In genomic region chr16:49664221-49665215, GRCh38 we compare ENCODE assay signal across 17 cellular contexts.
DNase-seq lines count a peak whose midpoint lies in the region; ATAC-seq, FAIRE-seq and TF ChIP-seq lines count a peak whose summit lies in the region.
"Had no signal": no experiment of that assay in that cellular context is flagged by ENCODE, and none has a peak within 500 bp of the region (broad histone marks: within the 10 kb centered on the region; RNA-seq: fewer than 3 reads in every experiment).

No MANE protein-coding gene starts in this region.

- H3K4me1 ChIP-seq in body of pancreas = no peaks in the 10 kb centered on the region
- no peaks in the 10 kb centered on the region for H3K4me1 ChIP-seq in kidney (ENCODE audit: control insufficient read depth in 1 of 2, insufficient read depth in 1 of 2, low read depth in 1 of 2, low read length in 2 of 2)
- H3K4me1 ChIP-seq in effector memory CD4-positive, alpha-beta T cell (ENCODE audit: control insufficient read depth, insufficient read depth, low read length, poor library complexity, severe bottlenecking) = no peaks in the 10 kb centered on the region
- H3K4me1 ChIP-seq: A549, right lobe of liver had no signal

- H3K27ac ChIP-seq in body of pancreas (peak overlapping the region in 1 of 4 donors; percentile 34), kidney (ENCODE audit: low read depth in 2 of 2, low read length in 2 of 2) (no peak overlapping the region)
- H3K27ac ChIP-seq in effector memory CD4-positive, alpha-beta T cell (ENCODE audit: insufficient read depth, low read length, poor library complexity, severe bottlenecking) = no peak overlapping the region
- H3K27ac ChIP-seq: A549, right lobe of liver had no signal

- H3K36me3 ChIP-seq in body of pancreas (replicated peaks in 1 of 2; ENCODE audit: insufficient read depth in 1 of 2, low read depth in 2 of 2) (no peaks in the 10 kb centered on the region), kidney (ENCODE audit: control insufficient read depth in 1 of 2, insufficient read depth in 2 of 2, low read length in 2 of 2) (no peaks in the 10 kb centered on the region)
- H3K36me3 ChIP-seq in effector memory CD4-positive, alpha-beta T cell (ENCODE audit: control insufficient read depth, insufficient read depth, low read length) = no peaks in the 10 kb centered on the region
- H3K36me3 ChIP-seq: right lobe of liver had no signal

- no peaks in the 10 kb centered on the region for H3K36me3 Mint-ChIP-seq in activated CD8-positive, alpha-beta memory T cell treated with anti-CD3 and anti-CD28 coated beads, Interleukin-2, amount 10 ng/mL, durations not matched to agents 7 days and 5 days
- H3K36me3 Mint-ChIP-seq: brain, memory B cell had no signal

- H3K27me3 Mint-ChIP-seq in activated CD8-positive, alpha-beta memory T cell treated with anti-CD3 and anti-CD28 coated beads, Interleukin-2, amount 10 ng/mL, durations not matched to agents 7 days and 5 days = no peaks in the 10 kb centered on the region
- H3K27me3 Mint-ChIP-seq: memory B cell had no signal

- no peak overlapping the region for H3K9ac ChIP-seq in kidney (ENCODE audit: low read length in 2 of 2)

- H3K4me1 Mint-ChIP-seq in activated CD8-positive, alpha-beta memory T cell treated with anti-CD3 and anti-CD28 coated beads, Interleukin-2, amount 10 ng/mL, durations not matched to agents 7 days and 5 days = no peaks in the 10 kb centered on the region
- H3K4me1 Mint-ChIP-seq: memory B cell had no signal

- H3K27ac Mint-ChIP-seq in activated CD8-positive, alpha-beta memory T cell treated with anti-CD3 and anti-CD28 coated beads, Interleukin-2, amount 10 ng/mL, durations not matched to agents 7 days and 5 days = no peak overlapping the region
- H3K27ac Mint-ChIP-seq: memory B cell; T-helper 2 cell treated with Interferon-gamma antibody and Interleukin-4, amounts not matched to agents 5 μg/mL and 100 μg/mL, for 36 hours had no signal

- H3K9me3 Mint-ChIP-seq in activated CD8-positive, alpha-beta memory T cell treated with anti-CD3 and anti-CD28 coated beads, Interleukin-2, amount 10 ng/mL, durations not matched to agents 7 days and 5 days (ENCODE audit: low read depth) = no peaks in the 10 kb centered on the region
- H3K9me3 Mint-ChIP-seq: memory B cell; T-helper 2 cell treated with Interferon-gamma antibody and Interleukin-4, amounts not matched to agents 5 μg/mL and 100 μg/mL, for 36 hours had no signal

- no peaks in the 10 kb centered on the region for H3K27me3 ChIP-seq in body of pancreas
- no peaks in the 10 kb centered on the region for H3K27me3 ChIP-seq in effector memory CD4-positive, alpha-beta T cell (replicated peaks; ENCODE audit: control insufficient read depth, insufficient read depth, low read length, poor library complexity, severe bottlenecking)
- H3K27me3 ChIP-seq: right lobe of liver had no signal

- TF ChIP-seq CTCF in body of pancreas (IDR thresholded peaks at IDR 0.05) = no peak
- TF ChIP-seq CTCF in kidney (IDR thresholded peaks at IDR 0.05; ENCODE audit: borderline replicate concordance, extremely low read depth, insufficient read depth) = no peak

- no peak for TF ChIP-seq POLR2A in body of pancreas (IDR thresholded peaks at IDR 0.05)

- intact Hi-C loops in body of pancreas (cut with DNase I) (no loop called here), kidney (cut with DNase I) (no loop called here), posterior vena cava (cut with DNase I) (loop anchor here in 1 of 2 donors (1.0 kb wide), 1 partner anchor 34 kb away; no protein-coding TSS in a partner anchor)

- CTCF ChIA-PET in activated CD8-positive, alpha-beta memory T cell treated with anti-CD3 and anti-CD28 coated beads, Interleukin-2, amount 10 ng/mL, durations not matched to agents 7 days and 5 days (lab: Charles Lee) = no interaction called here

- no peak overlapping the region for H3K4me3 Mint-ChIP-seq in activated CD8-positive, alpha-beta memory T cell treated with anti-CD3 and anti-CD28 coated beads, Interleukin-2, amount 10 ng/mL, durations not matched to agents 7 days and 5 days
- H3K4me3 Mint-ChIP-seq: memory B cell; T-helper 2 cell treated with Interferon-gamma antibody and Interleukin-4, amounts not matched to agents 5 μg/mL and 100 μg/mL, for 36 hours had no signal

- 72 to 83% methylated on average over 25 to 37 of the region's 37 CpGs for whole genome bisulfite sequencing in body of pancreas, 2 donors

- DNase-seq in AG08395 (ENCODE audit: low spot score) = peak; percentile 25
- DNase-seq in body of pancreas = peak in 3 of 4 donors; percentile 18 to 41 (median 25)
- peak; percentile 82 for DNase-seq in kidney
- DNase-seq in retina = peak; percentile 57
- no peak for DNase-seq in posterior vena cava (ENCODE audit: low spot score)
- DNase-seq in AG08396 (ENCODE audit: low spot score) = no peak
- DNase-seq in activated CD8-positive, alpha-beta memory T cell treated with anti-CD3 and anti-CD28 coated beads, Interleukin-2, amount 10 ng/mL, durations not matched to agents 7 days and 5 days = no peak
- DNase-seq in effector memory CD4-positive, alpha-beta T cell = no peak
- DNase-seq: activated CD4-positive, alpha-beta T cell treated with anti-CD3 and anti-CD28 coated beads, Interleukin-2, amount 50 U/mL, for 1 hour; Calu3; KG1; NCI-H510A; right lobe of liver had no signal

- FAIRE-seq in kidney (lab: Jason Lieb, UNC) = no peak
- FAIRE-seq: A549 had no signal

- H3K4me3 ChIP-seq in body of pancreas = no peak overlapping the region
- no peak overlapping the region for H3K4me3 ChIP-seq in kidney (ENCODE audit: low read length in 2 of 2)
- H3K4me3 ChIP-seq in effector memory CD4-positive, alpha-beta T cell (ENCODE audit: insufficient read depth, low read depth, low read length, poor library complexity, severe bottlenecking) = no peak overlapping the region
- H3K4me3 ChIP-seq: A549, right lobe of liver had no signal

- no peaks in the 10 kb centered on the region for H3K9me3 ChIP-seq in body of pancreas
- no peaks in the 10 kb centered on the region for H3K9me3 ChIP-seq in kidney (ENCODE audit: control insufficient read depth in 1 of 2, low read length in 2 of 2)
- no peaks in the 10 kb centered on the region for H3K9me3 ChIP-seq in effector memory CD4-positive, alpha-beta T cell (ENCODE audit: control insufficient read depth, low read length)
- H3K9me3 ChIP-seq: A549, right lobe of liver had no signal

- peak; percentile 54 for ATAC-seq in body of pancreas
- no peak for ATAC-seq in activated CD8-positive, alpha-beta memory T cell treated with anti-CD3 and anti-CD28 coated beads, Interleukin-2, amount 10 ng/mL, durations not matched to agents 7 days and 5 days
- ATAC-seq: right lobe of liver had no signal

Comparison
In these comparisons a context has a peak if more than half of its experiments do, and no peak if none do; other contexts are left out.
1. DNase-seq: peak in AG08395 (single experiment), body of pancreas (3 of 4), kidney (single experiment) and retina (single experiment); none in posterior vena cava (single experiment), AG08396 (single experiment), activated CD8-positive, alpha-beta memory T cell treated with anti-CD3 and anti-CD28 coated beads, Interleukin-2, amount 10 ng/mL, durations not matched to agents 7 days and 5 days (single experiment) and effector memory CD4-positive, alpha-beta T cell (0 of 3).